ENCODE assay signal across 16 cellular contexts in genomic region chr3:79729096-79729495, GRCh38. TPM values are rescaled to one million over a fixed set of nuclear protein-coding genes. Genes with fewer than 3 reads are reported as not detected.
A peak's percentile ranks its signal among the peaks of the same experiment; 100 is the strongest.
DNase-seq lines count a peak whose midpoint lies in the region; ATAC-seq, FAIRE-seq and TF ChIP-seq lines count a peak whose summit lies in the region.
"Had no signal": no experiment of that assay in that cellular context is flagged by ENCODE, and none has a peak within 500 bp of the region (broad histone marks: within the 10 kb centered on the region; RNA-seq: fewer than 3 reads in every experiment).

No MANE protein-coding gene starts in this region.

- TF ChIP-seq POLR2A in adrenal gland (IDR thresholded peaks at IDR 0.05), result no peak

- H3K9me3 ChIP-seq in BE2C (no peaks in the 10 kb centered on the region), adrenal gland (replicated peaks in 1 of 3) (no peaks in the 10 kb centered on the region)
- H3K9me3 ChIP-seq: HAP-1 had no signal

- no peaks in the 10 kb centered on the region for H3K27me3 ChIP-seq in BE2C
- no peaks in the 10 kb centered on the region for H3K27me3 ChIP-seq in adrenal gland

- 11 to 30% (median 20%) methylated on average over 2 of the region's 2 CpGs for WGBS in adrenal gland, 4 donors

- DNase-seq in BE2C (peak; percentile 69), HT1080 (ENCODE audit: low read depth) (peak; percentile 41), adrenal gland (peak in 6 of 7 donors; percentile 14 to 58 (median 26)), GM13976 (ENCODE audit: low spot score) (no peak)
- no peak for DNase-seq in activated naive CD4-positive, alpha-beta T cell treated with Interleukin-2 at 50 U/mL for 16 hours
- DNase-seq in stimulated activated CD4-positive, alpha-beta T cell treated with anti-CD3 and anti-CD28 coated beads, Interleukin-4, amount 100 ng/mL, for 4 hours, result no peak
- DNase-seq: CD4-positive, CD25-positive, alpha-beta regulatory T cell; cerebellar nuclear complex; KG1; NCI-H446 treated with DMSO at 0.1 percent for 48 hours; stimulated activated CD4-positive, alpha-beta T cell treated with anti-CD3 and anti-CD28 coated beads, Interleukin-4, amount 100 ng/mL, for 1 hour; stimulated activated naive CD8-positive, alpha-beta T cell treated with anti-CD3 and anti-CD28 coated beads, Interleukin-15, amount 100 ng/mL, for 72 hours had no signal

- H3K4me1 ChIP-seq in BE2C (peaks cover 5% of the 10 kb centered on the region), adrenal gland (replicated peaks in 1 of 2) (no peaks in the 10 kb centered on the region)
- H3K4me1 ChIP-seq: parathyroid adenoma had no signal

- no peak overlapping the region for H3K27ac ChIP-seq in adrenal gland
- H3K27ac ChIP-seq: parathyroid adenoma had no signal

- FAIRE-seq in islet of Langerhans (lab: Jason Lieb, UNC), result peak; percentile 70

- in situ Hi-C loops in GM13976 (cut with MboI; ENCODE audit: low sequenced_read_pairs, unreplicated experiment), result no loop called here

- intact Hi-C loops in adrenal gland (cut with DNase I), result no loop called here

- H3K36me3 ChIP-seq in BE2C (no peaks in the 10 kb centered on the region), adrenal gland (replicated peaks in 1 of 2) (no peaks in the 10 kb centered on the region)
- H3K36me3 ChIP-seq: HAP-1 had no signal

- TF ChIP-seq CTCF in BE2C (IDR thresholded peaks at IDR 0.05; ENCODE audit: low read depth, low read length), result no peak
- no peak for TF ChIP-seq CTCF in adrenal gland (IDR thresholded peaks at IDR 0.05)
- no peak for TF ChIP-seq CTCF in GM13976 (IDR thresholded peaks at IDR 0.05; ENCODE audit: borderline replicate concordance, control extremely low read depth, extremely low read depth, insufficient read depth, missing control alignments)

- ATAC-seq in GM18873 (IDR thresholded peaks at IDR 0.05; ENCODE audit: low FRiP score, unreplicated experiment), result no peak
- ATAC-seq: stimulated activated naive CD8-positive, alpha-beta T cell treated with anti-CD3 and anti-CD28 coated beads, Interleukin-15, amount 100 ng/mL, for 72 hours had no signal

- no peak overlapping the region for H3K4me3 ChIP-seq in BE2C (ENCODE audit: low read depth, low read length)
- H3K4me3 ChIP-seq in adrenal gland, result no peak overlapping the region
- H3K4me3 ChIP-seq: HAP-1 had no signal

RNA-seq across cellular contexts. Expression of gene ROBO1, which starts 38.7 kb away (rescaled TPM):
- polyA plus RNA-seq in BE2C (2012; ENCODE audit: insufficient read depth, insufficient read length, low read depth), result 140 TPM
- total RNA-seq in HT1080 (2014; rRNA removed; shearing (Covaris generic)), result 14.2 and 15.1 TPM in 2 replicates
- polyA plus RNA-seq in HT1080 (2015; cell fraction: cytosol; rRNA removed), result 7.7 and 10.9 TPM in 2 replicates
- 25.4 and 28.0 TPM in 2 replicates for polyA plus RNA-seq in HT1080 (2015; cell fraction: nucleus; rRNA removed)
- 10 to 100 TPM; 30.3 to 74.4 (median 43.9) TPM for total RNA-seq in adrenal gland
- polyA plus RNA-seq in adrenal gland, result 100 to 1,000 TPM in 1 of 3 donors, 10 to 100 TPM in 1, 1 to 10 TPM in 1; 6.4 to 144 (median 12.0) TPM
- total RNA-seq: CD4-positive, CD25-positive, alpha-beta regulatory T cell had no signal
- polyA plus RNA-seq: CD4-positive, CD25-positive, alpha-beta regulatory T cell had no signal

Comparison
In these comparisons a context has a peak if more than half of its experiments do, and no peak if none do; other contexts are left out.
1. DNase-seq: peak in BE2C (single experiment), HT1080 (single experiment) and adrenal gland (6 of 7); none in activated naive CD4-positive, alpha-beta T cell treated with Interleukin-2 at 50 U/mL for 16 hours (single experiment), stimulated activated CD4-positive, alpha-beta T cell treated with anti-CD3 and anti-CD28 coated beads, Interleukin-4, amount 100 ng/mL, for 4 hours (0 of 2) and GM13976 (single experiment).